In genomic region chr14:104224516-104225281, GRCh38 we compare ENCODE assay signal across 8 cellular contexts.
DNase-seq lines count a peak whose midpoint lies in the region; ATAC-seq and TF ChIP-seq lines count a peak whose summit lies in the region.

No MANE protein-coding gene starts in this region.

- intact Hi-C loops in Right ventricle myocardium superior (cut with DNase I) (no loop called here), left colon (cut with DNase I, micrococcal nuclease) (no loop called here), esophagus squamous epithelium (cut with DNase I) (no loop called here)

- H3K36me3 ChIP-seq in cardiac muscle cell (no peaks in the 10 kb centered on the region), upper lobe of left lung (no peaks in the 10 kb centered on the region), esophagus squamous epithelium (no peaks in the 10 kb centered on the region)

- peaks cover 27% of the 10 kb centered on the region for H3K4me1 Mint-ChIP-seq in activated CD8-positive, alpha-beta T cell treated with anti-CD3 and anti-CD28 coated beads, Interleukin-2, amount 10 ng/mL, durations not matched to agents 7 days and 5 days (ENCODE audit: low read depth)

- no peak overlapping the region for H3K27ac ChIP-seq in cardiac muscle cell
- H3K27ac ChIP-seq in upper lobe of left lung, result no peak overlapping the region
- H3K27ac ChIP-seq in esophagus squamous epithelium, result no peak overlapping the region

- peaks cover 2% of the 10 kb centered on the region for H3K27me3 Mint-ChIP-seq in activated CD8-positive, alpha-beta T cell treated with anti-CD3 and anti-CD28 coated beads, Interleukin-2, amount 10 ng/mL, durations not matched to agents 7 days and 5 days (ENCODE audit: low read depth)

- H3K27me3 ChIP-seq in cardiac muscle cell, result no peaks in the 10 kb centered on the region
- no peaks in the 10 kb centered on the region for H3K27me3 ChIP-seq in upper lobe of left lung
- H3K27me3 ChIP-seq in esophagus squamous epithelium, result peaks cover 0 to 52% (median 0%) of the 10 kb centered on the region in 4 donors

- ATAC-seq in Right ventricle myocardium superior (ENCODE audit: poor library complexity) (no peak), left colon (peak; percentile 54), upper lobe of left lung (ENCODE audit: low FRiP score in 2 of 2) (peak in 1 of 2 donors; percentile 7), HG03095 (IDR thresholded peaks at IDR 0.05; ENCODE audit: unreplicated experiment) (no peak), HG03460 (IDR thresholded peaks at IDR 0.05; ENCODE audit: unreplicated experiment) (no peak)
- no peak for ATAC-seq in activated CD8-positive, alpha-beta T cell treated with anti-CD3 and anti-CD28 coated beads, Interleukin-2, amount 10 ng/mL, durations not matched to agents 7 days and 5 days

- no peak overlapping the region for H3K4me3 ChIP-seq in cardiac muscle cell
- H3K4me3 ChIP-seq in upper lobe of left lung, result peak overlapping the region in 1 of 4 donors; percentile 33
- peak overlapping the region in 1 of 4 donors; percentile 53 for H3K4me3 ChIP-seq in esophagus squamous epithelium

- H3K9me3 Mint-ChIP-seq in activated CD8-positive, alpha-beta T cell treated with anti-CD3 and anti-CD28 coated beads, Interleukin-2, amount 10 ng/mL, durations not matched to agents 7 days and 5 days (ENCODE audit: insufficient read depth), result no peaks in the 10 kb centered on the region

- H3K4me3 Mint-ChIP-seq in activated CD8-positive, alpha-beta T cell treated with anti-CD3 and anti-CD28 coated beads, Interleukin-2, amount 10 ng/mL, durations not matched to agents 7 days and 5 days, result no peak overlapping the region

- CTCF ChIA-PET in activated CD8-positive, alpha-beta T cell treated with anti-CD3 and anti-CD28 coated beads, Interleukin-2, amount 10 ng/mL, durations not matched to agents 7 days and 5 days (lab: Charles Lee), result no interaction called here

- no peak for TF ChIP-seq EP300 in upper lobe of left lung (IDR thresholded peaks at IDR 0.05)

- H3K27ac Mint-ChIP-seq in activated CD8-positive, alpha-beta T cell treated with anti-CD3 and anti-CD28 coated beads, Interleukin-2, amount 10 ng/mL, durations not matched to agents 7 days and 5 days, result no peak overlapping the region

- DNase-seq in cardiac muscle cell (ENCODE audit: low read depth in 1 of 2, low spot score in 1 of 2) (peak in 1 of 2 donors; percentile 32), Right ventricle myocardium superior (no peak), left colon (peak; percentile 55 to 76), upper lobe of left lung (peak in 1 of 2 donors; percentile 68), esophagus squamous epithelium (lab: John Stamatoyannopoulos, UW) (no peak)
- DNase-seq in activated CD8-positive, alpha-beta T cell treated with anti-CD3 and anti-CD28 coated beads, Interleukin-2, amount 10 ng/mL, durations not matched to agents 7 days and 5 days, result peak; percentile 33

- whole genome bisulfite sequencing in upper lobe of left lung, 2 donors, result 33 to 54% methylated on average over 8 to 19 of the region's 19 CpGs
- WGBS in esophagus squamous epithelium, 2 donors, result 20 to 62% methylated on average over 1 to 4 of the region's 19 CpGs

- POLR2A ChIA-PET in activated CD8-positive, alpha-beta T cell treated with anti-CD3 and anti-CD28 coated beads, Interleukin-2, amount 10 ng/mL, durations not matched to agents 7 days and 5 days (lab: Charles Lee), result no interaction called here

- TF ChIP-seq CTCF in cardiac muscle cell (IDR thresholded peaks at IDR 0.05; ENCODE audit: low read depth, low read length) (peak; percentile 40), upper lobe of left lung (IDR thresholded peaks at IDR 0.05) (peak in 5 of 6 experiments; percentile 19 to 38 (median 36)), esophagus squamous epithelium (IDR thresholded peaks at IDR 0.05) (peak in 2 of 6 experiments; percentile 17 to 33)

- H3K36me3 Mint-ChIP-seq in activated CD8-positive, alpha-beta T cell treated with anti-CD3 and anti-CD28 coated beads, Interleukin-2, amount 10 ng/mL, durations not matched to agents 7 days and 5 days (ENCODE audit: low read depth), result no peaks in the 10 kb centered on the region

- H3K4me1 ChIP-seq in cardiac muscle cell (ENCODE audit: low read depth), result peaks cover 10% of the 10 kb centered on the region
- peaks cover 0 to 23% (median 16%) of the 10 kb centered on the region in 4 donors for H3K4me1 ChIP-seq in upper lobe of left lung
- peaks cover 0 to 20% (median 0%) of the 10 kb centered on the region in 3 donors for H3K4me1 ChIP-seq in esophagus squamous epithelium

- H3K9me3 ChIP-seq in cardiac muscle cell (ENCODE audit: low read depth) (no peaks in the 10 kb centered on the region), upper lobe of left lung (peaks cover 0 to 9% (median 3%) of the 10 kb centered on the region in 4 donors), esophagus squamous epithelium (peaks cover 0 to 16% (median 6%) of the 10 kb centered on the region in 3 donors)

- no peak for TF ChIP-seq POLR2A in upper lobe of left lung (IDR thresholded peaks at IDR 0.05)
- TF ChIP-seq POLR2A in esophagus squamous epithelium (IDR thresholded peaks at IDR 0.05), result no peak

Comparison
In these comparisons a context has a peak if more than half of its experiments do, and no peak if none do; other contexts are left out.
1. DNase-seq: peak in activated CD8-positive, alpha-beta T cell treated with anti-CD3 and anti-CD28 coated beads, Interleukin-2, amount 10 ng/mL, durations not matched to agents 7 days and 5 days (single experiment) and left colon (2 of 2); none in Right ventricle myocardium superior (single experiment) and esophagus squamous epithelium (single experiment).